ENCODE assay signal across 1 cellular context in the genomic region with DNA sequence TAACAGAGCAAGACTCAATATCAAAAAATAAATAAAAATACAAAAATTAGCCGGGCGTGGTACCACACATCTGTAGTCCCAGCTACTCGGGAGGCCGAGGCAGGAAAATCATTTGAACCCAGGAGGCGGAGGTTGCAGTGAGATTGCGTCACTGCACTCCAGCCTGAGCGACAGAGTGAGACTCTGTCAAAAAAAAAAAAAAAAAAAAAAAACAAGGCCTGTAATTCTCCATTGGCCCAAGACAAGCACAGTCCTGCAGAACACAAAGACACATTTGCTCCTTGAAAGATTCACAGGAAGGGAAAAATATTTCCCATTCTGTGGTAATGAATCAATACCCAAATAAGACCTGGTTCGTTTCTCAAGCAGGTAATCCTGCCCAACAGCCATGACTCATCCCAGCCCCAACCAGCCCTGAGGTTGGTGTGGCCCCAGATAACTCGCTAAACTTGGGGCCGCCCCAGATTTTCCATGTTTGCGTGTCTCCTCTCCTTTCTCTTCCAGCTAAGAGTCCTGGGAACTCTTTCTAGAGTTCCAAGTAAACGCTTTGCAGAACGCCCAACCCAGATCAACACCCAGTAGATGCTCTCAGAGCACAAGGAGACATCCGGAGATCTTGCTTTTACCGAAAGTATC.
TF ChIP-seq lines count a peak whose summit lies in the region.

No MANE protein-coding gene starts in this region.

TF ChIP-seq in K562, 482 proteins besides CTCF, POLR2A, EP300 and RAD21 (continued from another document):
- no peak for TF ChIP-seq RFX5 (IDR thresholded peaks at IDR 0.05; ENCODE audit: low read depth, low read length)
